Comparison of ENCODE assay signal across 18 cellular contexts in genomic region chr22:23501708-23502107, GRCh38.
DNase-seq lines count a peak whose midpoint lies in the region; ATAC-seq, FAIRE-seq and TF ChIP-seq lines count a peak whose summit lies in the region.
"Had no signal": no experiment of that assay in that cellular context is flagged by ENCODE, and none has a peak within 500 bp of the region (broad histone marks: within the 10 kb centered on the region; RNA-seq: fewer than 3 reads in every experiment).

No MANE protein-coding gene starts in this region.

- ATAC-seq in GM18517 (IDR thresholded peaks at IDR 0.05; ENCODE audit: unreplicated experiment): no peak
- ATAC-seq: K562 had no signal

- DNase-seq in breast epithelium (ENCODE audit: low spot score in 2 of 2) (no peak), MCF 10A (ENCODE audit: unreplicated experiment) (no peak), kidney (peak; percentile 66), posterior vena cava (ENCODE audit: low spot score) (peak; percentile 29), A673 (ENCODE audit: low spot score) (no peak)
- DNase-seq in activated naive CD4-positive, alpha-beta T cell (lab: John Stamatoyannopoulos, UW): no peak
- DNase-seq: Caco-2; CD4-positive, alpha-beta T cell; GDM1; GOT3; NCI-H1694; NCI-H2081 treated with DMSO at 0.1 percent for 48 hours; NCI-H774; SHP77 treated with DMSO at 0.1 percent for 48 hours had no signal

- peaks cover 40% of the 10 kb centered on the region for H3K27me3 Mint-ChIP-seq in MCF 10A (ENCODE audit: insufficient read depth, unreplicated experiment)

- H3K27ac ChIP-seq in breast epithelium: peak overlapping the region; percentile 9 to 48
- no peak overlapping the region for H3K27ac ChIP-seq in HEK293 (ENCODE audit: extremely low read depth, low read depth, low read length)
- H3K27ac ChIP-seq in kidney (ENCODE audit: low read depth in 2 of 2, low read length in 2 of 2): no peak overlapping the region
- H3K27ac ChIP-seq in A673 (ENCODE audit: low read depth, low read length, poor library complexity, severe bottlenecking): no peak overlapping the region

- POLR2A ChIA-PET in MCF 10A (lab: Yijun Ruan, JAX): no interaction called here
- POLR2A ChIA-PET in HEK293 (lab: Yijun Ruan, JAX): no interaction called here
- POLR2A ChIA-PET in A673 (lab: Charles Lee; ENCODE audit: low non-redundant PET): no interaction called here

- TF ChIP-seq POLR2A in breast epithelium (IDR thresholded peaks at IDR 0.05): no peak

- H3K36me3 ChIP-seq in breast epithelium (no peaks in the 10 kb centered on the region), HEK293 (ENCODE audit: control insufficient read depth in 2 of 2, insufficient read depth in 1 of 2, low read length in 2 of 2) (no peaks in the 10 kb centered on the region), kidney (ENCODE audit: control insufficient read depth in 1 of 2, insufficient read depth in 2 of 2, low read length in 2 of 2) (no peaks in the 10 kb centered on the region), A673 (ENCODE audit: insufficient read depth, low read length, poor library complexity, severe bottlenecking) (no peaks in the 10 kb centered on the region)

- H3K36me3 Mint-ChIP-seq in MCF 10A (ENCODE audit: insufficient read depth, unreplicated experiment): no peaks in the 10 kb centered on the region

- H3K4me1 ChIP-seq in breast epithelium: peaks cover 0 to 10% of the 10 kb centered on the region in 2 donors
- H3K4me1 ChIP-seq in HEK293 (ENCODE audit: control insufficient read depth, insufficient read depth, low read length): no peaks in the 10 kb centered on the region
- H3K4me1 ChIP-seq in kidney (ENCODE audit: control insufficient read depth in 1 of 2, insufficient read depth in 1 of 2, low read depth in 1 of 2, low read length in 2 of 2): peaks cover 0 to 6% of the 10 kb centered on the region in 2 donors
- no peaks in the 10 kb centered on the region for H3K4me1 ChIP-seq in A673 (ENCODE audit: insufficient read depth, low read length, poor library complexity, severe bottlenecking)
- H3K4me1 ChIP-seq: Caco-2 had no signal

- no peaks in the 10 kb centered on the region for H3K9me3 ChIP-seq in breast epithelium
- no peaks in the 10 kb centered on the region for H3K9me3 ChIP-seq in HEK293 (ENCODE audit: control insufficient read depth, insufficient read depth, low read depth, low read length)
- H3K9me3 ChIP-seq in kidney (ENCODE audit: control insufficient read depth in 1 of 2, low read length in 2 of 2): no peaks in the 10 kb centered on the region
- H3K9me3 ChIP-seq in A673 (ENCODE audit: low read depth, low read length, poor library complexity, severe bottlenecking): no peaks in the 10 kb centered on the region
- H3K9me3 ChIP-seq: Caco-2 had no signal

- intact Hi-C loops in breast epithelium (cut with DNase I; ENCODE audit: low total_unique reads) (no loop called here), MCF 10A (cut with micrococcal nuclease) (no loop called here), kidney (cut with DNase I) (no loop called here), posterior vena cava (cut with DNase I) (no loop called here), A673 (cut with micrococcal nuclease; ENCODE audit: unreplicated experiment) (no loop called here)

- no peak for TF ChIP-seq CTCF in breast epithelium (IDR thresholded peaks at IDR 0.05)
- no peak for TF ChIP-seq CTCF in MCF 10A (IDR thresholded peaks at IDR 0.05; ENCODE audit: unreplicated experiment)
- TF ChIP-seq CTCF in HEK293 (tag by site-specific recombination; IDR thresholded peaks at IDR 0.05): no peak
- TF ChIP-seq CTCF in kidney (IDR thresholded peaks at IDR 0.05; ENCODE audit: borderline replicate concordance, extremely low read depth, insufficient read depth): no peak
- TF ChIP-seq CTCF in A673 (conservative IDR thresholded peaks at IDR 0.05; ENCODE audit: low read depth, low read length): no peak

- H3K4me3 ChIP-seq in breast epithelium (no peak overlapping the region), HEK293 (ENCODE audit: low read depth, low read length) (no peak overlapping the region), kidney (ENCODE audit: low read length in 2 of 2) (no peak overlapping the region), A673 (ENCODE audit: low read depth, low read length, poor library complexity, severe bottlenecking) (no peak overlapping the region)
- H3K4me3 ChIP-seq: K562 had no signal

- no TSS peak for BruUV-seq in MCF 10A (replicated peaks; lab: Mats Ljungman, UMichigan)
- BruUV-seq in A673 (replicated peaks; lab: Mats Ljungman, UMichigan): no TSS peak

- CTCF ChIA-PET in MCF 10A (lab: Yijun Ruan, JAX) (no interaction called here), HEK293 (lab: Yijun Ruan, JAX) (no interaction called here), A673 (lab: Charles Lee) (no interaction called here)

- no peaks in the 10 kb centered on the region for H3K4me1 Mint-ChIP-seq in MCF 10A (ENCODE audit: insufficient read depth, unreplicated experiment)

- no peak overlapping the region for H3K9ac ChIP-seq in kidney (ENCODE audit: low read length in 2 of 2)

- no peaks in the 10 kb centered on the region for H3K27me3 ChIP-seq in breast epithelium
- H3K27me3 ChIP-seq in A673 (replicated peaks; ENCODE audit: insufficient read depth, low read depth, low read length, poor library complexity): no peaks in the 10 kb centered on the region

- no peak overlapping the region for H3K4me3 Mint-ChIP-seq in MCF 10A (ENCODE audit: unreplicated experiment)
- H3K4me3 Mint-ChIP-seq: CD4-positive, alpha-beta T cell had no signal

- no peak overlapping the region for H3K27ac Mint-ChIP-seq in MCF 10A (ENCODE audit: low read depth, unreplicated experiment)
- H3K27ac Mint-ChIP-seq: CD4-positive, alpha-beta T cell had no signal

- no peak for FAIRE-seq in kidney (lab: Jason Lieb, UNC)
- FAIRE-seq: A204.1, K562 had no signal

- no peaks in the 10 kb centered on the region for H3K9me3 Mint-ChIP-seq in MCF 10A (ENCODE audit: unreplicated experiment)
- H3K9me3 Mint-ChIP-seq: CD4-positive, alpha-beta T cell had no signal

TF ChIP-seq in HEK293, 187 proteins besides CTCF, POLR2A, EP300 and RAD21:
- TF ChIP-seq ZNF548 (tag by site-specific recombination; IDR thresholded peaks at IDR 0.05) (no peak), EGR2 (tag by site-specific recombination; IDR thresholded peaks at IDR 0.05; ENCODE audit: low read depth) (peak; percentile 98), ZSCAN18 (tag by site-specific recombination; IDR thresholded peaks at IDR 0.05) (no peak), ZNF600 (tag by site-specific recombination; IDR thresholded peaks at IDR 0.05) (no peak), ZNF394 (tag by site-specific recombination; IDR thresholded peaks at IDR 0.05; ENCODE audit: borderline replicate concordance) (no peak), KLF1 (tag by site-specific recombination; IDR thresholded peaks at IDR 0.05) (peak; percentile 88), AEBP2 (tag by site-specific recombination; IDR thresholded peaks at IDR 0.05; ENCODE audit: borderline replicate concordance) (no peak), ZFHX2 (tag by site-specific recombination; conservative IDR thresholded peaks at IDR 0.05) (peak; percentile 98), ZNF639 (tag by site-specific recombination; IDR thresholded peaks at IDR 0.05) (no peak)

Comparison
In these comparisons a context has a peak if more than half of its experiments do, and no peak if none do; other contexts are left out.
1. DNase-seq: peak in kidney (single experiment) and posterior vena cava (single experiment); none in breast epithelium (0 of 2), MCF 10A (single experiment), activated naive CD4-positive, alpha-beta T cell (0 of 4) and A673 (single experiment).
2. H3K27ac ChIP-seq: peak in breast epithelium (2 of 2); none in HEK293 (single experiment), kidney (0 of 2) and A673 (single experiment).